Comparison of ENCODE assay signal across 8 cellular contexts in the genomic region with DNA sequence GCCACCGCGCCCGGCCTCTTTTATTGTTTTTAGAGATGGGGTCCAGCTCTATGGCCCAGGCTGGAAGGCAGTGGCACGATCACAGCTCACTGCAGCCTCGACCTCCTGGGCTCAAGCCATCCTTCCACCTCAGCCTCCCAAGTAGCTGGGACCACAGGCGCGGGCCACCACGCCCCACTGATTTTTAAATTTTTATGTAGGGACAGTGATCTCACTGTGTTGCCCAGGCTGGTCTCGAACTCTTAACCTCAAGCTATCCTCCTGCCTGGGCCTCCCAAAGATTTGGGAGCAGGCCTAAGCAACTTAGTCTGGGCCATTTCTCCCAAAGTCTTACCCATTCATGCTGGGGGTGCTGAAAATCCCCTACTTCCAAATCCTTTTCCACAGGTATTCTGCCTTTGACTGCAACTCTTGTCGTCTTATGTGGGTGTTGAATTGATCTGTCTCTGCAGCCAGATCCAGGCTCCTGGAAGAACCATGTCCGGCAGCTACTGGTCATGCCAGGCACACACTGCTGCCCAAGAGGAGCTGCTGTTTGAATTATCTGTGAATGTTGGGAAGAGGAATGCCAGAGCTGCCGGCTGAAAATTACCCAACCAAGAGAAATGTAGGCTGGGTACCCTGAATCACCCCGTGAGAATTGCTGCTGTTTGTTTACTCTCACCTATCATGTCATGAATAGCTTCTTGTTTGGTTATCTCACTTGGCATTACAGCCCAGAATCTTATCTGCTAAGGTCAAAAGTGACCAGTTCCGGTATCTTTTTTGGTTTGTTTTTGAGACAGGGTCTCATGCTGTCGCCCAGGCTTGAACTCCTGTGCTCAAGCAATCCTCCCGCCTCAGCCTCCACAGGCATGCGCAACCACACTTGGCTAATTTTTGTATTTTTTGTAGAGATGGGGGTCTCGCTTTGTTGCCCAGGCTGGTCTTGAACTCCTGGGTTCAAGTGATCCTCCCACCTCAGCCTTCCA. TPM values are rescaled to one million over a fixed set of nuclear protein-coding genes. Genes with fewer than 3 reads are reported as not detected.
A peak's percentile ranks its signal among the peaks of the same experiment; 100 is the strongest.
DNase-seq lines count a peak whose midpoint lies in the region; ATAC-seq and TF ChIP-seq lines count a peak whose summit lies in the region.

No MANE protein-coding gene starts in this region.

- DNase-seq in AG09309 (ENCODE audit: low read depth) (no peak), brain microvascular endothelial cell (no peak), naive B cell (no peak), amygdala (lab: John Stamatoyannopoulos, UW) (no peak), COLO668 (lab: John Stamatoyannopoulos, UW; ENCODE audit: unreplicated experiment) (no peak)
- no peak for DNase-seq in Jurkat, Clone E6-1 (ENCODE audit: low read depth, low spot score)
- DNase-seq in stimulated activated CD4-positive, alpha-beta T cell treated with anti-CD3 and anti-CD28 coated beads, Interleukin-12 subunit alpha, Interleukin-12 subunit beta, amount 100 ng/mL, for 4 hours, result no peak
- DNase-seq in stimulated activated CD4-positive, alpha-beta T cell treated with anti-CD3 and anti-CD28 coated beads, Interleukin-2, amount 100 ng/mL, for 24 hours, result no peak

- in situ Hi-C loops in brain microvascular endothelial cell (cut with HindIII; ENCODE audit: low pct_ligation_motif_present, low sequenced_read_pairs), result no loop called here

- H3K27me3 Mint-ChIP-seq in naive B cell, result no peaks in the 10 kb centered on the region

- peaks cover 0 to 21% of the 10 kb centered on the region in 2 donors for H3K36me3 Mint-ChIP-seq in naive B cell

- H3K27ac ChIP-seq in brain microvascular endothelial cell, result no peak overlapping the region

- H3K27me3 ChIP-seq in brain microvascular endothelial cell (replicated peaks), result no peaks in the 10 kb centered on the region

- H3K9me3 Mint-ChIP-seq in naive B cell, result no peaks in the 10 kb centered on the region

- peak overlapping the region; percentile 83 for H3K4me3 ChIP-seq in AG09309 (ENCODE audit: control insufficient read depth, low read depth, low read length)
- H3K4me3 ChIP-seq in Jurkat, Clone E6-1 (ENCODE audit: low read length), result peak overlapping the region; percentile 78
- peak overlapping the region; percentile 76 for H3K4me3 ChIP-seq in brain microvascular endothelial cell (ENCODE audit: low read depth, low read length)

- H3K4me3 Mint-ChIP-seq in naive B cell, result peak overlapping the region; percentile 88 to 97 (median 93)

- H3K36me3 ChIP-seq in brain microvascular endothelial cell (replicated peaks), result peaks cover 6% of the 10 kb centered on the region

- peak overlapping the region; percentile 51 to 99 (median 93) for H3K27ac Mint-ChIP-seq in naive B cell

- ATAC-seq in naive B cell (ENCODE audit: low read depth in 2 of 2), result no peak

- peaks cover 12 to 39% (median 24%) of the 10 kb centered on the region in 3 donors for H3K4me1 Mint-ChIP-seq in naive B cell

- no peak for TF ChIP-seq CTCF in AG09309 (IDR thresholded peaks at IDR 0.05; ENCODE audit: control insufficient read depth, insufficient read depth, low read depth, low read length, missing control alignments)
- no peak for TF ChIP-seq CTCF in brain microvascular endothelial cell (IDR thresholded peaks at IDR 0.05; ENCODE audit: low read depth, low read length, missing control alignments)

RNA-seq across cellular contexts. Expression of a gene that starts 1.1 kb away (rescaled TPM):
- 115 TPM for polyA plus RNA-seq in Jurkat, Clone E6-1 (2012; ENCODE audit: insufficient read depth, insufficient read length)
- polyA plus RNA-seq in naive B cell (ENCODE audit: low read depth in 6 of 6), result 10 to 100 TPM; 77.9 to 97.7 (median 81.4) TPM

RNA-seq across cellular contexts. Expression of a gene that starts 11.4 kb away (rescaled TPM):
- polyA plus RNA-seq in Jurkat, Clone E6-1 (2012; ENCODE audit: insufficient read depth, insufficient read length), result 85.1 TPM
- 10 to 100 TPM; 27.1 to 47.7 (median 34.4) TPM for polyA plus RNA-seq in naive B cell (ENCODE audit: low read depth in 6 of 6)

RNA-seq across cellular contexts. Expression of a gene that starts 27.1 kb away (rescaled TPM):
- 0.54 TPM for polyA plus RNA-seq in Jurkat, Clone E6-1 (2012; ENCODE audit: insufficient read depth, insufficient read length)
- polyA plus RNA-seq in naive B cell (ENCODE audit: low read depth in 6 of 6), result under 1 TPM in 2 of 6 donors, not detected in 4; 0.08 to 0.17 TPM

RNA-seq across cellular contexts. Expression of a gene that starts 37.0 kb away (rescaled TPM):
- 4.1 TPM for polyA plus RNA-seq in Jurkat, Clone E6-1 (2012; ENCODE audit: insufficient read depth, insufficient read length)
- 1 to 10 TPM; 1.1 to 4.0 (median 1.7) TPM for polyA plus RNA-seq in naive B cell (ENCODE audit: low read depth in 6 of 6)

RNA-seq across cellular contexts. Expression of a gene that starts 58.7 kb away (rescaled TPM):
- polyA plus RNA-seq in Jurkat, Clone E6-1 (2012; ENCODE audit: insufficient read depth, insufficient read length), result 35.6 TPM
- polyA plus RNA-seq in naive B cell (ENCODE audit: low read depth in 6 of 6), result 1 to 10 TPM in 5 of 6 donors, under 1 TPM in 1; 0.97 to 5.7 (median 1.8) TPM
